Comparison of ENCODE assay signal across 22 cellular contexts in the genomic region with DNA sequence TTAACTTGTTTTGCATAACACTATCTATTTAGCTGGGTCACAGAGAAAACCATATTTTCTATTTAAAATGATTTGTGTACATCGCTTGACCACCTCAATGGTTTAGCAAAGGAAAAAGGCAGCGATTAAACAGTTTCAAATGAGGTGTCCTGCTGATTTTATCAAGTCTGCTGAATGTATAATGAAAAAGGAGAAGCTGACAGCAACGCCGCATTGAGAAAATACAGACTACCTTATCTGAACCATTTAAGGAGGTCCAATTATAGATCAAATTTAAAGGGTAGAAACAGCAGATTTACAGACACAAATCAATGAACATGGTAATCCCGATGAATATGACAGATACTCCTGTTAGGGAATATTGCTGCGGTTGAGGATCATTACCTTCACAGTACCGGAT.
"Had no signal": no experiment of that assay in that cellular context is flagged by ENCODE, and none has a peak within 500 bp of the region (broad histone marks: within the 10 kb centered on the region; RNA-seq: fewer than 3 reads in every experiment).

No MANE protein-coding gene starts in this region.

- ATAC-seq: activated CD4-positive, CD25-positive, alpha-beta regulatory T cell treated with anti-CD3 and anti-CD28 coated beads, Interleukin-2, amount 50 U/mL, for 24 hours; activated naive CD8-positive, alpha-beta T cell treated with anti-CD3 and anti-CD28 coated beads, Interleukin-2, amount 50 U/mL, for 24 hours; sciatic nerve; stimulated activated effector memory CD8-positive, alpha-beta T cell treated with anti-CD3 and anti-CD28 coated beads, Interleukin-12 subunit alpha, Interleukin-12 subunit beta, amount 100 ng/mL, for 72 hours had no signal

- H3K27ac ChIP-seq: breast epithelium, heart left ventricle, thoracic aorta had no signal

- H3K9me3 ChIP-seq: breast epithelium, heart left ventricle, mucosa of descending colon, thoracic aorta had no signal

- FAIRE-seq: small intestine, urothelium cell line had no signal

- DNase-seq: activated CD4-positive, alpha-beta T cell treated with anti-CD3 and anti-CD28 coated beads for 48 hours; activated CD4-positive, alpha-beta T cell treated with anti-CD3 and anti-CD28 coated beads, Interleukin-2, amount 50 U/mL, for 48 hours; activated CD8-positive, alpha-beta memory T cell treated with anti-CD3 and anti-CD28 coated beads, Interleukin-2, amount 50 U/mL, for 4 hours; activated gamma-delta T cell; activated naive CD4-positive, alpha-beta T cell treated with anti-CD3 and anti-CD28 coated beads, Interleukin-2, amount 50 U/mL, for 16 hours; activated naive CD8-positive, alpha-beta T cell treated with anti-CD3 and anti-CD28 coated beads, Interleukin-2, amount 50 U/mL, for 24 hours; activated T-cell treated with anti-CD3 and anti-CD28 coated beads, Interleukin-2, amount 50 U/mL, for 1 hour; amygdala; central memory CD4-positive, alpha-beta T cell; heart left ventricle; kidney glomerular epithelial cell; stimulated activated CD4-positive, alpha-beta T cell treated with anti-CD3 and anti-CD28 coated beads, Interleukin-4, amount 100 ng/mL, for 24 hours; T1000 had no signal

- H3K27me3 ChIP-seq: breast epithelium, heart left ventricle had no signal

- H3K4me1 ChIP-seq: breast epithelium had no signal

- H3K4me3 ChIP-seq: breast epithelium, heart left ventricle, lung, mucosa of descending colon, thoracic aorta had no signal

- H3K36me3 ChIP-seq: breast epithelium had no signal
